Comparison of ENCODE assay signal across 26 cellular contexts in genomic region chr3:111955876-111956275, GRCh38. TPM values are rescaled to one million over a fixed set of nuclear protein-coding genes. Genes with fewer than 3 reads are reported as not detected.
"Had no signal": no experiment of that assay in that cellular context is flagged by ENCODE, and none has a peak within 500 bp of the region (broad histone marks: within the 10 kb centered on the region; RNA-seq: fewer than 3 reads in every experiment).

No MANE protein-coding gene starts in this region.

- ATAC-seq: effector memory CD8-positive, alpha-beta T cell; esophagus mucosa; gastrocnemius medialis; heart right ventricle; left cardiac atrium; left lung; left ventricle myocardium superior; lower lobe of right lung; mucosa of descending colon; naive thymus-derived CD8-positive, alpha-beta T cell had no signal

- H3K4me3 ChIP-seq: colonic mucosa, esophagus squamous epithelium, gastrocnemius medialis, heart right ventricle, left lung, lower lobe of right lung, mucosa of descending colon had no signal

- H3K9me3 ChIP-seq: colonic mucosa, esophagus squamous epithelium, gastrocnemius medialis, heart right ventricle, left lung, lower lobe of right lung, mucosa of descending colon had no signal

- H3K27ac Mint-ChIP-seq: dendritic cell treated with granulocyte-macrophage colony-stimulating factor and Interleukin-4, amounts not matched to agents 40 ng/mL and 50 ng/mL, for 4 days; endodermal cell; naive B cell; naive thymus-derived CD8-positive, alpha-beta T cell had no signal

- H3K36me3 ChIP-seq: colonic mucosa, gastrocnemius medialis had no signal

- H3K27me3 Mint-ChIP-seq: dendritic cell treated with granulocyte-macrophage colony-stimulating factor and Interleukin-4, amounts not matched to agents 40 ng/mL and 50 ng/mL, for 4 days; effector memory CD8-positive, alpha-beta T cell; naive B cell; naive thymus-derived CD8-positive, alpha-beta T cell had no signal

- DNase-seq: colonic mucosa; cortex of kidney; effector CD8-positive, alpha-beta T cell; effector memory CD8-positive, alpha-beta T cell; endodermal cell; erythroblast; esophagus squamous epithelium; foreskin melanocyte; gastrocnemius medialis; glutamatergic neuron; head of caudate nucleus; heart right ventricle; hippocampal formation; left cardiac atrium; left lung; left ventricle myocardium superior; lower lobe of right lung; mesenchymal stem cell; mucosa of descending colon; naive B cell; naive thymus-derived CD8-positive, alpha-beta T cell had no signal

- H3K4me1 Mint-ChIP-seq: naive B cell; naive thymus-derived CD8-positive, alpha-beta T cell had no signal

- H3K4me3 Mint-ChIP-seq: dendritic cell treated with granulocyte-macrophage colony-stimulating factor and Interleukin-4, amounts not matched to agents 40 ng/mL and 50 ng/mL, for 4 days; effector memory CD8-positive, alpha-beta T cell; endodermal cell; naive B cell; naive thymus-derived CD8-positive, alpha-beta T cell had no signal

- H3K36me3 Mint-ChIP-seq: naive thymus-derived CD8-positive, alpha-beta T cell had no signal

- H3K9me3 Mint-ChIP-seq: dendritic cell treated with granulocyte-macrophage colony-stimulating factor and Interleukin-4, amounts not matched to agents 40 ng/mL and 50 ng/mL, for 4 days; effector memory CD8-positive, alpha-beta T cell; endodermal cell; naive B cell; naive thymus-derived CD8-positive, alpha-beta T cell had no signal

- H3K4me1 ChIP-seq: colonic mucosa, gastrocnemius medialis, left lung had no signal

- H3K27ac ChIP-seq: colonic mucosa, epithelial cell of prostate, esophagus squamous epithelium, gastrocnemius medialis, left lung, lower lobe of right lung had no signal

RNA-seq across cellular contexts. Expression of gene TAGLN3, which starts 42.8 kb away (rescaled TPM):
- total RNA-seq: dermis microvascular lymphatic vessel endothelial cell; esophagus mucosa; esophagus squamous epithelium; gastrocnemius medialis; left cardiac atrium; left ventricle myocardium superior; lung microvascular endothelial cell; naive thymus-derived CD8-positive, alpha-beta T cell had no signal
